ENCODE assay signal across 21 cellular contexts in the genomic region with DNA sequence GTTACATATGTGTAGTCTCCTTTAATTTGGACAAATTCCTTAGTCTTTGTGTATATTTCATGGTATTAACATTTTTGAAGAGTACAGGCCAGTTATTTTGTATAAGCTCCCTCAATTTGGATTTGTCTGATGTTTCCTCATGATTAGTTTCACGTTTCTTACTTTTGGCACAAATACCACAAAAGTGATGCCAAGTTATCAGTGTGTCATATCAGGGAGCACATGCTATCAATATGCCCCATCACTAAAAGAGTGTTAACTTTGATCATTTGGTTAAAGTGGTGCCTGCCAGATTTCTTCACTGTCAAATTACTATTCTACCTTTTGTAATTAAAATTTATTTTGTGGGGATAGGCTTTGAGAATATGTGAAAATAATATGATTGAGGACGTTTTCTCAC. TPM values are rescaled to one million over a fixed set of nuclear protein-coding genes. Genes with fewer than 3 reads are reported as not detected.
DNase-seq lines count a peak whose midpoint lies in the region; ATAC-seq and TF ChIP-seq lines count a peak whose summit lies in the region.
"Had no signal": no experiment of that assay in that cellular context is flagged by ENCODE, and none has a peak within 500 bp of the region (broad histone marks: within the 10 kb centered on the region; RNA-seq: fewer than 3 reads in every experiment).

No MANE protein-coding gene starts in this region.

- no peak for TF ChIP-seq CTCF in SK-N-SH (IDR thresholded peaks at IDR 0.05)
- no peak for TF ChIP-seq CTCF in tibial artery (IDR thresholded peaks at IDR 0.05)

- no peak overlapping the region for H2AFZ ChIP-seq in SK-N-SH (ENCODE audit: low read depth)
- no peak overlapping the region for H2AFZ ChIP-seq in mesenchymal stem cell (ENCODE audit: low read depth, low read length)

- peaks cover 7% of the 10 kb centered on the region for H3K79me1 ChIP-seq in mesenchymal stem cell (replicated peaks; ENCODE audit: low read length, poor library complexity, severe bottlenecking)

- peaks cover 41% of the 10 kb centered on the region for H3K36me3 Mint-ChIP-seq in CD4-positive, CD25-positive, alpha-beta regulatory T cell
- peaks cover 3% of the 10 kb centered on the region for H3K36me3 Mint-ChIP-seq in T-helper 17 cell (ENCODE audit: low read depth)

- POLR2A ChIA-PET in SK-N-SH (lab: Yijun Ruan, JAX): no interaction called here

- H3K4me3 Mint-ChIP-seq in CD4-positive, CD25-positive, alpha-beta regulatory T cell: no peak overlapping the region
- no peak overlapping the region for H3K4me3 Mint-ChIP-seq in T-helper 17 cell
- H3K4me3 Mint-ChIP-seq: B cell; CD8-positive, alpha-beta memory T cell had no signal

- H3K4me3 ChIP-seq in SK-N-SH (ENCODE audit: low read depth in 2 of 2, low read length in 1 of 2) (no peak overlapping the region), mesenchymal stem cell (ENCODE audit: insufficient read depth in 1 of 2, low read depth in 1 of 2, low read length in 2 of 2) (no peak overlapping the region), tibial artery (no peak overlapping the region)
- H3K4me3 ChIP-seq in CD4-positive, CD25-positive, alpha-beta regulatory T cell (ENCODE audit: low read depth, low read length): no peak overlapping the region
- H3K4me3 ChIP-seq: GM12878 had no signal

- H3K36me3 ChIP-seq in SK-N-SH (replicated peaks in 1 of 2; ENCODE audit: control insufficient read depth in 1 of 2, insufficient read depth in 2 of 2, low read length in 1 of 2) (peaks cover 43 to 64% of the 10 kb centered on the region in 2 experiments), mesenchymal stem cell (ENCODE audit: control insufficient read depth in 1 of 2, insufficient read depth in 2 of 2, low read depth in 1 of 2, low read length in 2 of 2) (peaks cover 22 to 91% of the 10 kb centered on the region in 2 experiments), tibial artery (peaks cover 39 to 76% (median 43%) of the 10 kb centered on the region in 3 donors)
- peaks cover 48% of the 10 kb centered on the region for H3K36me3 ChIP-seq in CD4-positive, CD25-positive, alpha-beta regulatory T cell (ENCODE audit: control insufficient read depth, insufficient read depth, low read length)

- no peak overlapping the region for H3K23ac ChIP-seq in mesenchymal stem cell (ENCODE audit: low read length in 2 of 2)

- H2BK120ac ChIP-seq in mesenchymal stem cell (ENCODE audit: low read depth, low read length): no peak overlapping the region

- peaks cover 52% of the 10 kb centered on the region for H4K20me1 ChIP-seq in SK-N-SH (ENCODE audit: insufficient read depth)

- no peak overlapping the region for H3K9ac ChIP-seq in SK-N-SH
- peak overlapping the region; percentile 23 for H3K9ac ChIP-seq in mesenchymal stem cell (ENCODE audit: low read length)

- intact Hi-C loops in tibial artery (cut with DNase I; ENCODE audit: low total_unique reads): no loop called here

- peaks cover 82% of the 10 kb centered on the region for H3K79me2 ChIP-seq in SK-N-SH (ENCODE audit: insufficient read depth)

- no peak for TF ChIP-seq EP300 in SK-N-SH (IDR thresholded peaks at IDR 0.05; ENCODE audit: borderline replicate concordance in 1 of 2, low read depth in 1 of 2, low read length in 1 of 2)

- no peak overlapping the region for H2BK12ac ChIP-seq in mesenchymal stem cell (ENCODE audit: low read length in 2 of 2)

- H3K4ac ChIP-seq in mesenchymal stem cell (ENCODE audit: low read depth in 1 of 2, low read length in 2 of 2): no peak overlapping the region

- no peak overlapping the region for H3K18ac ChIP-seq in mesenchymal stem cell (ENCODE audit: low read depth in 1 of 2, low read length in 2 of 2)

- H3K27ac ChIP-seq in SK-N-SH (ENCODE audit: low read depth in 2 of 2, low read length in 1 of 2) (no peak overlapping the region), mesenchymal stem cell (ENCODE audit: low read length, poor library complexity, severe bottlenecking) (no peak overlapping the region), tibial artery (no peak overlapping the region)
- peak overlapping the region; percentile 19 for H3K27ac ChIP-seq in CD4-positive, CD25-positive, alpha-beta regulatory T cell (ENCODE audit: insufficient read depth, low read length, poor library complexity, severe bottlenecking)
- H3K27ac ChIP-seq: 22Rv1, RWPE1 had no signal

- no peaks in the 10 kb centered on the region for H3K27me3 Mint-ChIP-seq in CD4-positive, CD25-positive, alpha-beta regulatory T cell
- H3K27me3 Mint-ChIP-seq in T-helper 17 cell: no peaks in the 10 kb centered on the region
- H3K27me3 Mint-ChIP-seq: B cell; CD8-positive, alpha-beta memory T cell had no signal

- H3K9me2 ChIP-seq in SK-N-SH: no peaks in the 10 kb centered on the region

- H3K4me2 ChIP-seq in SK-N-SH (no peak overlapping the region), mesenchymal stem cell (ENCODE audit: low read length, poor library complexity, severe bottlenecking) (no peak overlapping the region)

- H3K27me3 ChIP-seq in SK-N-SH (ENCODE audit: insufficient read depth): no peaks in the 10 kb centered on the region
- no peaks in the 10 kb centered on the region for H3K27me3 ChIP-seq in CD4-positive, CD25-positive, alpha-beta regulatory T cell (ENCODE audit: control insufficient read depth, insufficient read depth, low read length)
- no peaks in the 10 kb centered on the region for H3K27me3 ChIP-seq in mesenchymal stem cell (ENCODE audit: control insufficient read depth in 1 of 2, insufficient read depth in 1 of 2, low read length in 2 of 2)
- H3K27me3 ChIP-seq in tibial artery: no peaks in the 10 kb centered on the region

- no peak overlapping the region for H2AK5ac ChIP-seq in mesenchymal stem cell (ENCODE audit: low read length, severe bottlenecking)

- H2BK15ac ChIP-seq in mesenchymal stem cell (ENCODE audit: low read depth, poor library complexity, severe bottlenecking): no peak overlapping the region

- H3K9me3 ChIP-seq in SK-N-SH (no peaks in the 10 kb centered on the region), T-helper 17 cell (ENCODE audit: control insufficient read depth, low read length, poor library complexity, severe bottlenecking) (no peaks in the 10 kb centered on the region), mesenchymal stem cell (ENCODE audit: control insufficient read depth, low read length) (no peaks in the 10 kb centered on the region), tibial artery (no peaks in the 10 kb centered on the region)
- H3K9me3 ChIP-seq in CD4-positive, CD25-positive, alpha-beta regulatory T cell (ENCODE audit: control insufficient read depth in 2 of 2, low read length in 2 of 2): no peaks in the 10 kb centered on the region

- H3F3A ChIP-seq in SK-N-SH (replicated peaks; ENCODE audit: insufficient read depth): peaks cover 26% of the 10 kb centered on the region

- H4K91ac ChIP-seq in mesenchymal stem cell (ENCODE audit: low read length): no peak overlapping the region

- H3K4me1 ChIP-seq in SK-N-SH (ENCODE audit: control insufficient read depth in 1 of 2, insufficient read depth in 2 of 2, low read depth in 1 of 2, low read length in 1 of 2) (no peaks in the 10 kb centered on the region), mesenchymal stem cell (ENCODE audit: control insufficient read depth, insufficient read depth, low read depth, low read length) (no peaks in the 10 kb centered on the region), tibial artery (peaks cover 0 to 5% (median 0%) of the 10 kb centered on the region in 4 donors)
- no peaks in the 10 kb centered on the region for H3K4me1 ChIP-seq in CD4-positive, CD25-positive, alpha-beta regulatory T cell (ENCODE audit: control insufficient read depth, insufficient read depth, low read length, poor library complexity, severe bottlenecking)

- no peak overlapping the region for H4K8ac ChIP-seq in mesenchymal stem cell (ENCODE audit: low read length)

- peaks cover 16 to 59% (median 37%) of the 10 kb centered on the region in 4 donors for H3K4me1 Mint-ChIP-seq in CD4-positive, CD25-positive, alpha-beta regulatory T cell
- peaks cover 9% of the 10 kb centered on the region for H3K4me1 Mint-ChIP-seq in T-helper 17 cell

- H3K9me3 Mint-ChIP-seq in CD4-positive, CD25-positive, alpha-beta regulatory T cell: no peaks in the 10 kb centered on the region
- H3K9me3 Mint-ChIP-seq: CD8-positive, alpha-beta memory T cell had no signal

- H3K27ac Mint-ChIP-seq in CD4-positive, CD25-positive, alpha-beta regulatory T cell: peak overlapping the region in 1 of 3 donors; percentile 11
- peak overlapping the region; percentile 86 for H3K27ac Mint-ChIP-seq in T-helper 17 cell
- H3K27ac Mint-ChIP-seq: B cell had no signal

- H2BK5ac ChIP-seq in mesenchymal stem cell (ENCODE audit: low read depth, low read length, poor library complexity, severe bottlenecking): no peak overlapping the region

- no peak for ATAC-seq in SK-N-SH treated with all-trans-retinoic acid at 6 μM for 48 hours
- ATAC-seq in CD4-positive, CD25-positive, alpha-beta regulatory T cell (ENCODE audit: low read depth in 2 of 2): no peak
- no peak for ATAC-seq in T-helper 17 cell
- ATAC-seq: GM12878, HepG2, PC-3 had no signal

- no peak overlapping the region for H3K14ac ChIP-seq in mesenchymal stem cell (ENCODE audit: low read length in 2 of 2)

- TF ChIP-seq RAD21 in SK-N-SH (IDR thresholded peaks at IDR 0.05; ENCODE audit: low read length): no peak

- WGBS in SK-N-SH (ENCODE audit: low lambda C conversion rate): 43% methylated on average over 2 of the region's 2 CpGs
- no CpG with 5 or more reads among the region's 2 CpGs for WGBS in mesenchymal stem cell

- CTCF ChIA-PET in SK-N-SH (lab: Yijun Ruan, JAX): no interaction called here

- no peak for DNase-seq in SK-N-SH
- DNase-seq in CD4-positive, CD25-positive, alpha-beta regulatory T cell: no peak
- DNase-seq in T-helper 17 cell: no peak
- no peak for DNase-seq in mesenchymal stem cell
- no peak for DNase-seq in tibial artery
- no peak for DNase-seq in HCEC 1CT
- DNase-seq in NCI-H2171 (lab: John Stamatoyannopoulos, UW): no peak
- DNase-seq: CD8-positive, alpha-beta memory T cell; DMS79 treated with DMSO at 0.1 percent for 48 hours; KG1; NCI-H1436 treated with DMSO at 0.1 percent for 48 hours; NCI-H2029 treated with DMSO at 0.1 percent for 48 hours; NCI-H510A; NCI-H774; PC-3 had no signal

RNA-seq across cellular contexts. Expression of gene PCNP, which starts 14.6 kb away (rescaled TPM):
- 45.3 and 45.8 TPM in 2 replicates for polyA plus RNA-seq in SK-N-SH (2012; rRNA removed)
- 67.4 and 105 TPM in 2 replicates for polyA plus RNA-seq in SK-N-SH (2012; cell fraction: cytosol; rRNA removed)
- 32.8 and 50.0 TPM in 2 replicates for polyA plus RNA-seq in SK-N-SH (2012; cell fraction: nucleus; rRNA removed)
- 144 TPM for total RNA-seq in CD4-positive, CD25-positive, alpha-beta regulatory T cell
- 100 to 1,000 TPM in 3 of 4 donors, 10 to 100 TPM in 1; 99.8 to 125 (median 109) TPM for polyA plus RNA-seq in CD4-positive, CD25-positive, alpha-beta regulatory T cell
- 100 to 1,000 TPM; 138 to 150 TPM for total RNA-seq in T-helper 17 cell
- polyA plus RNA-seq in mesenchymal stem cell (2013, experiment 1 of 2): 90.4 TPM
- 93.9 TPM for polyA plus RNA-seq in mesenchymal stem cell (2013, experiment 2 of 2)

RNA-seq across cellular contexts. Expression of gene TRMT10C, which starts 27.0 kb away (rescaled TPM):
- polyA plus RNA-seq in SK-N-SH (2012; rRNA removed): 13.7 and 16.1 TPM in 2 replicates
- 20.2 and 25.4 TPM in 2 replicates for polyA plus RNA-seq in SK-N-SH (2012; cell fraction: cytosol; rRNA removed)
- 7.9 and 9.5 TPM in 2 replicates for polyA plus RNA-seq in SK-N-SH (2012; cell fraction: nucleus; rRNA removed)
- 29.4 TPM for total RNA-seq in CD4-positive, CD25-positive, alpha-beta regulatory T cell
- 10 to 100 TPM; 41.3 to 47.0 (median 43.4) TPM for polyA plus RNA-seq in CD4-positive, CD25-positive, alpha-beta regulatory T cell
- total RNA-seq in T-helper 17 cell: 10 to 100 TPM; 27.8 to 29.5 TPM
- 32.9 TPM for polyA plus RNA-seq in mesenchymal stem cell (2013, experiment 1 of 2)
- polyA plus RNA-seq in mesenchymal stem cell (2013, experiment 2 of 2): 33.6 TPM
